ENCODE assay signal across 8 cellular contexts in genomic region chr2:86037141-86037794, GRCh38.
DNase-seq lines count a peak whose midpoint lies in the region; ATAC-seq and TF ChIP-seq lines count a peak whose summit lies in the region.

No MANE protein-coding gene starts in this region.

- peak overlapping the region; percentile 77; the same call in 1 of the 2 replicates for H3K27ac Mint-ChIP-seq in GM23338
- peak overlapping the region; percentile 93 for H3K27ac Mint-ChIP-seq in stimulated activated memory B cell treated with anti-CD40 and anti-IgM and Interleukin-4, amounts not matched to agents 10 μg/mL and 1 μg/mL and 100 μg/mL, for 72 hours

- H3K9me3 Mint-ChIP-seq in GM23338: no peaks in the 10 kb centered on the region
- no peaks in the 10 kb centered on the region for H3K9me3 Mint-ChIP-seq in stimulated activated memory B cell treated with anti-CD40 and anti-IgM and Interleukin-4, amounts not matched to agents 10 μg/mL and 1 μg/mL and 100 μg/mL, for 72 hours

- TF ChIP-seq POLR2A in lower leg skin (IDR thresholded peaks at IDR 0.05): no peak

- no peak overlapping the region for H3K27ac ChIP-seq in GM23338 (ENCODE audit: low read depth)

- H3K4me3 ChIP-seq in GM23338 (no peak overlapping the region), lower leg skin (ENCODE audit: low read depth, poor library complexity, severe bottlenecking) (no peak overlapping the region)

- no peaks in the 10 kb centered on the region for H3K27me3 ChIP-seq in GM23338 (ENCODE audit: insufficient read depth)

- DNase-seq in GM23338 (ENCODE audit: low spot score): no peak
- DNase-seq in T-helper 9 cell: peak; percentile 21
- peak; percentile 6 for DNase-seq in central memory CD4-positive, alpha-beta T cell
- DNase-seq in lower leg skin (ENCODE audit: low spot score in 2 of 2): peak; percentile 70 to 92
- no peak for DNase-seq in NCI-H1417 (lab: John Stamatoyannopoulos, UW)

- H3K4me1 ChIP-seq in GM23338 (ENCODE audit: insufficient read depth): no peaks in the 10 kb centered on the region

- H3K9me2 ChIP-seq in GM23338 (ENCODE audit: insufficient read depth): no peaks in the 10 kb centered on the region

- H3F3A ChIP-seq in GM23338 (replicated peaks; ENCODE audit: low read depth): no peaks in the 10 kb centered on the region

- WGBS in lower leg skin, 2 donors: 32 to 54% methylated on average over 8 to 11 of the region's 12 CpGs

- H2AFZ ChIP-seq in GM23338: no peak overlapping the region

- peaks cover 8% of the 10 kb centered on the region for H3K27me3 Mint-ChIP-seq in GM23338 (ENCODE audit: insufficient read depth, low read depth, poor library complexity)
- no peaks in the 10 kb centered on the region for H3K27me3 Mint-ChIP-seq in stimulated activated memory B cell treated with anti-CD40 and anti-IgM and Interleukin-4, amounts not matched to agents 10 μg/mL and 1 μg/mL and 100 μg/mL, for 72 hours

- no peak overlapping the region for H3K4me3 Mint-ChIP-seq in GM23338
- peak overlapping the region; percentile 41 for H3K4me3 Mint-ChIP-seq in stimulated activated memory B cell treated with anti-CD40 and anti-IgM and Interleukin-4, amounts not matched to agents 10 μg/mL and 1 μg/mL and 100 μg/mL, for 72 hours

- TF ChIP-seq CTCF in GM23338 (conservative IDR thresholded peaks at IDR 0.05; ENCODE audit: low read depth in 2 of 2) (no peak), lower leg skin (IDR thresholded peaks at IDR 0.05) (no peak)

- peaks cover 30% of the 10 kb centered on the region for H3K36me3 ChIP-seq in GM23338 (ENCODE audit: insufficient read depth)

- intact Hi-C loops in lower leg skin (cut with DNase I; ENCODE audit: low total_unique reads): no loop called here

- ATAC-seq in GM23338 (no peak), HG03342 (IDR thresholded peaks at IDR 0.05; ENCODE audit: unreplicated experiment) (no peak), GM19328 (IDR thresholded peaks at IDR 0.05; ENCODE audit: unreplicated experiment) (no peak)
- ATAC-seq in stimulated activated memory B cell treated with anti-CD40 and anti-IgM and Interleukin-4, amounts not matched to agents 10 μg/mL and 1 μg/mL and 100 μg/mL, for 72 hours: no peak

- peaks cover 14% of the 10 kb centered on the region; the same call in 2 of the 3 replicates for H3K4me1 Mint-ChIP-seq in GM23338
- H3K4me1 Mint-ChIP-seq in stimulated activated memory B cell treated with anti-CD40 and anti-IgM and Interleukin-4, amounts not matched to agents 10 μg/mL and 1 μg/mL and 100 μg/mL, for 72 hours: peaks cover 58% of the 10 kb centered on the region

- H3K79me2 ChIP-seq in GM23338 (replicated peaks; ENCODE audit: insufficient read depth): no peaks in the 10 kb centered on the region

- H3K4me2 ChIP-seq in GM23338: no peak overlapping the region

- peaks cover 7% of the 10 kb centered on the region for H4K20me1 ChIP-seq in GM23338 (replicated peaks; ENCODE audit: insufficient read depth)

- peaks cover 81% of the 10 kb centered on the region for H3K36me3 Mint-ChIP-seq in GM23338 (ENCODE audit: low read depth)
- H3K36me3 Mint-ChIP-seq in stimulated activated memory B cell treated with anti-CD40 and anti-IgM and Interleukin-4, amounts not matched to agents 10 μg/mL and 1 μg/mL and 100 μg/mL, for 72 hours: peaks cover 62% of the 10 kb centered on the region

TF ChIP-seq in GM23338, 12 proteins besides CTCF, POLR2A, EP300 and RAD21 (continues in another document):
- TF ChIP-seq ZNF462 (CRISPR knock-in tag; IDR thresholded peaks at IDR 0.05) (no peak), EZH2phosphoT487 (IDR thresholded peaks at IDR 0.05; ENCODE audit: unreplicated experiment) (no peak), ZNF114 (CRISPR knock-in tag; IDR thresholded peaks at IDR 0.05) (no peak), ETS1 (IDR thresholded peaks at IDR 0.05) (no peak), NANOG (IDR thresholded peaks at IDR 0.05; ENCODE audit: borderline replicate concordance) (no peak)

Comparison
In these comparisons a context has a peak if more than half of its experiments do, and no peak if none do; other contexts are left out.
1. DNase-seq: peak in T-helper 9 cell (single experiment), central memory CD4-positive, alpha-beta T cell (single experiment) and lower leg skin (2 of 2); none in GM23338 (single experiment) and NCI-H1417 (0 of 3).